8 cellular contexts compared by ENCODE assay signal in the genomic region with DNA sequence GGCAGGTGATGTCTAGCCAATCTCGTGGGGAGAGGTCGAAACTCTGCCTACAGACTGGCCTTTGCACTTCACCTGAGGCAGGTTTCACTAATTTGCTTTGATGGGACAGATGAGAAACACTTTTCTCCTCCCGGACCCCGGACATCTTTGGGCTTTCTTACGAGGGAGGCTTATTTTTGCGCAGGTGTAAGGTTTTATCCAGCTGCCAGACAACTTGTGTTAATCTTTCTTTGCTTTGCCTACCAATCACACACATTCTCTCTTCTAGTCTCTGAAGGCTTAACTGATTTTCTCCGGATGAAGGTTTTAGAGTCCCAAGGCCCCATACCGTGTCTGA. TPM values are rescaled to one million over a fixed set of nuclear protein-coding genes. Genes with fewer than 3 reads are reported as not detected.
DNase-seq lines count a peak whose midpoint lies in the region; TF ChIP-seq lines count a peak whose summit lies in the region.

No MANE protein-coding gene starts in this region.

- peak overlapping the region; percentile 80 for H2AFZ ChIP-seq in PC-9
- peak overlapping the region; percentile 60 for H2AFZ ChIP-seq in fibroblast of lung (ENCODE audit: low read length)

- POLR2A ChIA-PET in PC-9 (lab: Charles Lee; ENCODE audit: unreplicated experiment), result no interaction called here

- H3K4me3 ChIP-seq in PC-9 (peak overlapping the region; percentile 66), fibroblast of lung (replicated peaks in 1 of 4; ENCODE audit: control extremely low read depth in 1 of 4, insufficient read depth in 1 of 4, low read depth in 3 of 4, low read length in 4 of 4) (peak overlapping the region in 3 of 4 experiments; percentile 21 to 64 (median 41)), retinal pigment epithelial cell (ENCODE audit: low read length) (peak overlapping the region; percentile 66)

- H3K9me3 ChIP-seq in PC-9 (ENCODE audit: insufficient read depth, low read depth), result no peaks in the 10 kb centered on the region
- no peaks in the 10 kb centered on the region for H3K9me3 ChIP-seq in fibroblast of lung (ENCODE audit: control insufficient read depth, insufficient read depth, low read depth, low read length)

- no peak overlapping the region for H3K9ac ChIP-seq in fibroblast of lung (ENCODE audit: insufficient read depth, low read length)

- H3F3A ChIP-seq in PC-9 (ENCODE audit: insufficient read depth, low read depth), result no peaks in the 10 kb centered on the region

- CTCF ChIA-PET in PC-9 (lab: Charles Lee), result no interaction called here

- H3K27ac ChIP-seq in PC-9 (no peak overlapping the region), fibroblast of lung (ENCODE audit: insufficient read depth, low read length) (no peak overlapping the region)

- H3K79me2 ChIP-seq in PC-9 (ENCODE audit: low read depth) (no peaks in the 10 kb centered on the region), fibroblast of lung (ENCODE audit: control insufficient read depth, insufficient read depth, low read length) (no peaks in the 10 kb centered on the region)

- intact Hi-C loops in PC-9 (cut with micrococcal nuclease; ENCODE audit: unreplicated experiment), result loop anchor here (5.0 kb wide), 1 partner anchor 311 kb away; no protein-coding TSS in a partner anchor

- peak overlapping the region; percentile 83 for H3K4me2 ChIP-seq in PC-9
- H3K4me2 ChIP-seq in fibroblast of lung (ENCODE audit: extremely low read depth, insufficient read depth, low read length), result peak overlapping the region; percentile 44

- 0 out of 2 replicates have a peak, but pooled peaks cover 7% of the 10 kb centered on the region for H3K4me1 ChIP-seq in PC-9 (replicated peaks; ENCODE audit: insufficient read depth)
- H3K4me1 ChIP-seq in fibroblast of lung (ENCODE audit: control insufficient read depth, extremely low read depth, insufficient read depth, low read length), result no peaks in the 10 kb centered on the region

- H4K20me1 ChIP-seq in PC-9 (ENCODE audit: insufficient read depth) (no peaks in the 10 kb centered on the region), fibroblast of lung (ENCODE audit: control insufficient read depth, extremely low read depth, insufficient read depth, low read length) (no peaks in the 10 kb centered on the region)

- TF ChIP-seq CTCF in GM20000 (IDR thresholded peaks at IDR 0.05; ENCODE audit: extremely low read depth, missing control alignments) (no peak), PC-9 (conservative IDR thresholded peaks at IDR 0.05) (no peak), fibroblast of lung (conservative IDR thresholded peaks at IDR 0.05 in 1 of 2, IDR thresholded peaks at IDR 0.05 in 1 of 2; ENCODE audit: low read depth in 1 of 2, low read length in 2 of 2) (no peak), retinal pigment epithelial cell (conservative IDR thresholded peaks at IDR 0.05; ENCODE audit: low read depth, low read length) (no peak)

- H3K27me3 ChIP-seq in PC-9 (ENCODE audit: insufficient read depth, low read depth), result no peaks in the 10 kb centered on the region
- H3K27me3 ChIP-seq in fibroblast of lung (ENCODE audit: control insufficient read depth, insufficient read depth, low read length), result no peaks in the 10 kb centered on the region

- no TSS peak for BruUV-seq in PC-9 (replicated peaks; lab: Mats Ljungman, UMichigan)

- DNase-seq in GM20000 (ENCODE audit: low spot score) (peak; percentile 4), PC-9 (no peak), fibroblast of lung (ENCODE audit: low read depth in 2 of 2) (no peak), retinal pigment epithelial cell (ENCODE audit: low read depth) (no peak), HuH-7.5 (ENCODE audit: low spot score) (no peak), NCI-H748 treated with DMSO at 0.1 percent for 48 hours (lab: John Stamatoyannopoulos, UW) (no peak), NOMO-1 treated with DMSO at 0.1 percent for 48 hours (lab: John Stamatoyannopoulos, UW; ENCODE audit: unreplicated experiment) (no peak), amniotic stem cell (lab: John Stamatoyannopoulos, UW) (no peak)

- no peaks in the 10 kb centered on the region for H3K9me2 ChIP-seq in PC-9 (ENCODE audit: insufficient read depth)

- H3K36me3 ChIP-seq in PC-9 (ENCODE audit: low read depth) (no peaks in the 10 kb centered on the region), fibroblast of lung (ENCODE audit: control insufficient read depth, insufficient read depth, low read length) (no peaks in the 10 kb centered on the region)

RNA-seq across cellular contexts. Expression of a gene that starts 0.4 kb away (rescaled TPM):
- 11.6 and 11.8 TPM in 2 replicates for total RNA-seq in PC-9 (2021)
- 2.6 and 11.6 TPM in 2 replicates for total RNA-seq in fibroblast of lung
- polyA plus RNA-seq in fibroblast of lung, result 5.5 and 9.5 TPM in 2 replicates
- polyA plus RNA-seq in fibroblast of lung (2012), result 2.9 and 5.4 TPM in 2 replicates
- polyA minus RNA-seq in fibroblast of lung (ENCODE audit: low replicate concordance), result 0.31 and 0.59 TPM in 2 replicates
